ENCODE assay signal across 9 cellular contexts in the genomic region with DNA sequence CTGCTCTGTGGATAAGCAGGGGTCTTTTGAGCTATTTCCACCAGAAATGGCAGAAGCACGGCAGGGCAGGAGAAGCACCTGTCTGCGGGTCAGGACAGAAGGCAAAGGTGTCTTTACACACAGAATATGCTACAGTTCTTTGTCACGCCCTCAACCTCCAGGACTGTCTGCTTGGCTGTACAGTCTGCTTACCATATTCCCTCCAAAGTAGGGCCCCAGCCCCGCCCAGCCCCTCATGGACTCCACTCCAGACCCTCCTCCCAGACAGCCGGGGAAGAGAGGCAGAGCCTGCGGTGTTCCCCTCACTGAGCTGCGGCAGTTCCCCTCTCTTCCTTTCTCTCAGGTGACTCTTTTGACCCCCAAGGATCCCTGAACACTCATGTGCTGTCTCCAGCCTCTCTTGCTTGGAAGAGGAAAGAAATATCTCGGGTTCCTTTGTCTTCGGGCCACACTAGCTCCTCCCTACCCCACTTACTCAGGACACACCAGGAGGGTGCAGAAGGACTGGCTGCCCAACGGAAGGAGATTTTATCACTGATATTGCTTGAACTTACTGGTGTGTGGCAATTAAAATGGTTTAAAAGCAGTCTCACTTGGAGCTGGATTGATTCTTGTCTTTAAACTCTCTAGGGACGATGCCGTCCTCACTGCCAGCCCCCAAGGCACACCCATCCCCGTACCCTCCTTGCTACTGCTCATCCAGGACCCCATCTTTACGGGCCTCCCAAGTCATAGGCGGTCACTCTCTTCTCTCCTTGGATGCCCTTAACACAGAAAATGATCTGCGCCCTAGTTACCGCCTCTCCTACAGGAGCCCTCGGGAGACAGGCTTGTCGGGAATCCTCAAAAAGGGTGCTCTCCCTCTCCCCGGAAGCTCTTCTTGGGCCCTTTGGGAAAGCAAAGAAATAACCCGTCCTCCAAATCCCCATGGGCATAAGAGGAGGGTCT.
DNase-seq lines count a peak whose midpoint lies in the region; TF ChIP-seq lines count a peak whose summit lies in the region.
"Had no signal": no experiment of that assay in that cellular context is flagged by ENCODE, and none has a peak within 500 bp of the region (broad histone marks: within the 10 kb centered on the region; RNA-seq: fewer than 3 reads in every experiment).

No MANE protein-coding gene starts in this region.

- peak overlapping the region; percentile 74 for H3K4ac ChIP-seq in mesendoderm (ENCODE audit: low read depth, low read length)

- H4K8ac ChIP-seq in mesendoderm (ENCODE audit: low read depth, low read length), result no peak overlapping the region

- peak; percentile 18 to 21 for DNase-seq in activated T-cell treated with anti-CD3 and anti-CD28 coated beads, Interleukin-2, amount 50 U/mL, for 48 hours
- no peak for DNase-seq in activated T-cell treated with anti-CD3 and anti-CD28 coated beads, Interleukin-2, amount 50 U/mL, for 1 hour
- DNase-seq in activated T-helper 2 cell treated with anti-CD3 and anti-CD28 coated beads, Interferon-gamma antibody, Interleukin-2, Interleukin-4, amounts not matched to agents 10 μg/mL and 5 μg/mL and 100 μg/mL, durations not matched to agents 14 hours and 24 hours and 36 hours (ENCODE audit: low spot score), result no peak
- DNase-seq in mesendoderm, result no peak
- no peak for DNase-seq in tibial artery
- no peak for DNase-seq in posterior cingulate gyrus
- DNase-seq in Ammon's horn (ENCODE audit: low spot score), result no peak
- DNase-seq in NCI-H2029 (lab: John Stamatoyannopoulos, UW), result no peak
- DNase-seq: NCI-H446 had no signal

- H3K4me1 Mint-ChIP-seq in activated T-helper 2 cell treated with anti-CD3 and anti-CD28 coated beads, Interferon-gamma antibody, Interleukin-2, Interleukin-4, amounts not matched to agents 10 μg/mL and 5 μg/mL and 100 μg/mL, durations not matched to agents 14 hours and 24 hours and 36 hours (ENCODE audit: low read depth), result peaks cover 87% of the 10 kb centered on the region

- H3K4me3 ChIP-seq in mesendoderm (ENCODE audit: low read length) (no peak overlapping the region), tibial artery (no peak overlapping the region)

- H3K36me3 ChIP-seq in mesendoderm (ENCODE audit: control insufficient read depth, insufficient read depth, low read length) (no peaks in the 10 kb centered on the region), tibial artery (no peaks in the 10 kb centered on the region)

- no peaks in the 10 kb centered on the region for H3K9me3 ChIP-seq in tibial artery

- no peak overlapping the region for H2BK5ac ChIP-seq in mesendoderm (ENCODE audit: low read length)

- H3K27ac ChIP-seq in mesendoderm (ENCODE audit: low read depth, low read length), result peak overlapping the region; percentile 73
- H3K27ac ChIP-seq in tibial artery, result peak overlapping the region; percentile 60 to 63

- H3K27me3 Mint-ChIP-seq in activated T-helper 2 cell treated with anti-CD3 and anti-CD28 coated beads, Interferon-gamma antibody, Interleukin-2, Interleukin-4, amounts not matched to agents 10 μg/mL and 5 μg/mL and 100 μg/mL, durations not matched to agents 14 hours and 24 hours and 36 hours (ENCODE audit: low read depth), result no peaks in the 10 kb centered on the region

- peaks cover 6% of the 10 kb centered on the region for H3K4me1 ChIP-seq in mesendoderm (ENCODE audit: control insufficient read depth, low read depth, low read length)
- peaks cover 0 to 70% (median 54%) of the 10 kb centered on the region in 4 donors for H3K4me1 ChIP-seq in tibial artery

- H4K5ac ChIP-seq in mesendoderm (ENCODE audit: low read length), result no peak overlapping the region

- no peak overlapping the region for H2AK5ac ChIP-seq in mesendoderm (ENCODE audit: low read length)

- no peaks in the 10 kb centered on the region for H3K9me3 Mint-ChIP-seq in activated T-helper 2 cell treated with anti-CD3 and anti-CD28 coated beads, Interferon-gamma antibody, Interleukin-2, Interleukin-4, amounts not matched to agents 10 μg/mL and 5 μg/mL and 100 μg/mL, durations not matched to agents 14 hours and 24 hours and 36 hours

- H3K56ac ChIP-seq in mesendoderm (ENCODE audit: low read length), result peak overlapping the region; percentile 34

- TF ChIP-seq CTCF in tibial artery (IDR thresholded peaks at IDR 0.05), result no peak

- H3K27ac Mint-ChIP-seq in activated T-helper 2 cell treated with anti-CD3 and anti-CD28 coated beads, Interferon-gamma antibody, Interleukin-2, Interleukin-4, amounts not matched to agents 10 μg/mL and 5 μg/mL and 100 μg/mL, durations not matched to agents 14 hours and 24 hours and 36 hours, result peak overlapping the region; percentile 93

- H3K4me3 Mint-ChIP-seq in activated T-helper 2 cell treated with anti-CD3 and anti-CD28 coated beads, Interferon-gamma antibody, Interleukin-2, Interleukin-4, amounts not matched to agents 10 μg/mL and 5 μg/mL and 100 μg/mL, durations not matched to agents 14 hours and 24 hours and 36 hours (ENCODE audit: low read depth), result no peak overlapping the region

- no peaks in the 10 kb centered on the region for H3K79me2 ChIP-seq in mesendoderm (ENCODE audit: control insufficient read depth, insufficient read depth, low read length)

- H3K27me3 ChIP-seq in mesendoderm (ENCODE audit: insufficient read depth, low read length, poor library complexity) (no peaks in the 10 kb centered on the region), tibial artery (no peaks in the 10 kb centered on the region)

- H2BK15ac ChIP-seq in mesendoderm (replicated peaks; ENCODE audit: low read depth), result no peak overlapping the region

- intact Hi-C loops in activated T-helper 2 cell treated with anti-CD3 and anti-CD28 coated beads, Interferon-gamma antibody, Interleukin-2, Interleukin-4, amounts not matched to agents 10 μg/mL and 5 μg/mL and 100 μg/mL, durations not matched to agents 14 hours and 24 hours and 36 hours (cut with micrococcal nuclease), result no loop called here
- intact Hi-C loops in tibial artery (cut with DNase I; ENCODE audit: low total_unique reads), result no loop called here
- intact Hi-C loops in posterior cingulate gyrus (cut with DNase I), result no loop called here

- no peak overlapping the region for H3K4me2 ChIP-seq in mesendoderm (ENCODE audit: low read length)

- no peaks in the 10 kb centered on the region for H3K79me1 ChIP-seq in mesendoderm (ENCODE audit: low read length)

- H3K23ac ChIP-seq in mesendoderm (ENCODE audit: low read length), result no peak overlapping the region

- WGBS in mesendoderm (ENCODE audit: extremely low coverage, insufficient coverage, low lambda C conversion rate), result no CpG with 5 or more reads among the region's 21 CpGs

- H3K36me3 Mint-ChIP-seq in activated T-helper 2 cell treated with anti-CD3 and anti-CD28 coated beads, Interferon-gamma antibody, Interleukin-2, Interleukin-4, amounts not matched to agents 10 μg/mL and 5 μg/mL and 100 μg/mL, durations not matched to agents 14 hours and 24 hours and 36 hours (ENCODE audit: low read depth), result peaks cover 12% of the 10 kb centered on the region

- peak overlapping the region; percentile 7 for H2BK120ac ChIP-seq in mesendoderm (ENCODE audit: low read depth, low read length)

- H3K18ac ChIP-seq in mesendoderm (ENCODE audit: low read length), result peak overlapping the region; percentile 52

- H3K9ac ChIP-seq in mesendoderm (ENCODE audit: low read length), result no peak overlapping the region

Comparison
In these comparisons a context has a peak if more than half of its experiments do, and no peak if none do; other contexts are left out.
1. DNase-seq: peak in activated T-cell treated with anti-CD3 and anti-CD28 coated beads, Interleukin-2, amount 50 U/mL, for 48 hours (2 of 2); none in activated T-cell treated with anti-CD3 and anti-CD28 coated beads, Interleukin-2, amount 50 U/mL, for 1 hour (single experiment), activated T-helper 2 cell treated with anti-CD3 and anti-CD28 coated beads, Interferon-gamma antibody, Interleukin-2, Interleukin-4, amounts not matched to agents 10 μg/mL and 5 μg/mL and 100 μg/mL, durations not matched to agents 14 hours and 24 hours and 36 hours (single experiment), mesendoderm (single experiment), tibial artery (0 of 2), posterior cingulate gyrus (0 of 10), Ammon's horn (single experiment) and NCI-H2029 (single experiment).